ENCODE assay signal across 9 cellular contexts in the genomic region with DNA sequence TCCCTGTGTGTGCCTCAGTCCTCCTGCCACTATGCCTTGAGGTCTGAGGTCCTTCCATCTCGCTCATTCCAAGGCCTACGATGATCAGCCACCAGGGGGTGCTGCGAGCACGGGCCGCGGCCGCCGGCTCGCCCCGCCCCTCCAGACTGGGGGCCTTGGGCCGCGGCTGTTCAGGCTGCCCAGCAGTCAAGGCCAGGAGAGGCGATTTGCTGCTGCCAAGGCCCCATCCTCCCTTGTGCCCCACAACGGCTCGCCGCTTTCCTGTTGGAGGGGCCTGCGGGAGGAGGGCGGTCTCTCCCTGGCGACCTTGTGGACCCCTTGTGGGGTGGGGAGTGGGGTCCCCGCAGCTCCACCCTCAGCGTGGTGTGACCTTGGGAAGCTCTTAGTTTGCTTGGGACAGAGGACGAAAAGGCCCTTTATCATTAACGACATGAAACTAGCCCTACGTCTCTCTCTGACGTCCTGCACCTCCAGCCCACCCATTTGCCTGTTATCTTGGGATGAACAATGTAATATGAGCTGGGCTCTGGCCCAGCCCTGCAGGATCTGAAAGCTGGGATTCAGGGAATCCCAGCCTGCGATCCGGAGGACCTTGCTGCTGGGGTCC. TPM values are rescaled to one million over a fixed set of nuclear protein-coding genes. Genes with fewer than 3 reads are reported as not detected.
DNase-seq lines count a peak whose midpoint lies in the region; ATAC-seq and TF ChIP-seq lines count a peak whose summit lies in the region.
"Had no signal": no experiment of that assay in that cellular context is flagged by ENCODE, and none has a peak within 500 bp of the region (broad histone marks: within the 10 kb centered on the region; RNA-seq: fewer than 3 reads in every experiment).

No MANE protein-coding gene starts in this region.

- no peaks in the 10 kb centered on the region for H3K9me3 Mint-ChIP-seq in IgD-negative memory B cell
- H3K9me3 Mint-ChIP-seq in neural progenitor cell: no peaks in the 10 kb centered on the region

- H3K9ac ChIP-seq in neural progenitor cell: no peak overlapping the region

- H3K27me3 ChIP-seq in foreskin keratinocyte (peaks cover 35% of the 10 kb centered on the region), neural progenitor cell (peaks cover 44% of the 10 kb centered on the region)

- H4K20me1 ChIP-seq in neural progenitor cell (ENCODE audit: low read depth): peaks cover 3% of the 10 kb centered on the region

- H2AFZ ChIP-seq in neural progenitor cell (replicated peaks): peak overlapping the region; percentile 45

- H3K27ac Mint-ChIP-seq in IgD-negative memory B cell: peak overlapping the region in 1 of 3 donors; percentile 50
- H3K27ac Mint-ChIP-seq in neural progenitor cell: peak overlapping the region; percentile 78

- H3F3A ChIP-seq in neural progenitor cell (ENCODE audit: low read depth): peaks cover 32% of the 10 kb centered on the region

- DNase-seq in ELF-1 (ENCODE audit: low read depth, low spot score) (peak; percentile 95), RWPE1 (ENCODE audit: low spot score) (peak; percentile 64), foreskin keratinocyte (peak in 1 of 2 donors; percentile 41), neural progenitor cell (ENCODE audit: low spot score) (peak; percentile 88)
- peak; percentile 73 for DNase-seq in activated effector memory CD4-positive, alpha-beta T cell treated with Interleukin-2 at 50 U/mL for 16 hours
- DNase-seq in stimulated activated naive CD8-positive, alpha-beta T cell treated with anti-CD3 and anti-CD28 coated beads, Interleukin-15, Interleukin-2, amounts not matched to agents 100 U/mL and 50 U/mL, for 24 hours: peak; percentile 92

- H3K4me1 Mint-ChIP-seq in IgD-negative memory B cell: peaks cover 0 to 3% (median 0%) of the 10 kb centered on the region in 3 donors
- H3K4me1 Mint-ChIP-seq in neural progenitor cell: peaks cover 23% of the 10 kb centered on the region

- H3K36me3 Mint-ChIP-seq in IgD-negative memory B cell (no peaks in the 10 kb centered on the region), neural progenitor cell (peaks cover 1% of the 10 kb centered on the region)

- H3K4me1 ChIP-seq in foreskin keratinocyte (peaks cover 5% of the 10 kb centered on the region), neural progenitor cell (peaks cover 22% of the 10 kb centered on the region)

- peak overlapping the region; percentile 54 for H3K4me3 ChIP-seq in neural progenitor cell

- H3K4me3 Mint-ChIP-seq in IgD-negative memory B cell (peak overlapping the region; percentile 22 to 67 (median 48)), neural progenitor cell (peak overlapping the region; percentile 80)

- H3K27ac ChIP-seq in RWPE1: peak overlapping the region; percentile 65
- no peak overlapping the region for H3K27ac ChIP-seq in foreskin keratinocyte
- no peak overlapping the region for H3K27ac ChIP-seq in neural progenitor cell

- TF ChIP-seq CTCF in RWPE1 (conservative IDR thresholded peaks at IDR 0.05; ENCODE audit: low read depth): peak; percentile 94
- peak; percentile 98 for TF ChIP-seq CTCF in foreskin keratinocyte (conservative IDR thresholded peaks at IDR 0.05)
- TF ChIP-seq CTCF in neural progenitor cell (IDR thresholded peaks at IDR 0.05): peak; percentile 86

- POLR2A ChIA-PET in RWPE1 (lab: Yijun Ruan, JAX; ENCODE audit: low non-redundant PET): interaction anchor here (0.6 kb wide), 2 partner anchors 13 to 67 kb away, joined by 3 read pairs; no protein-coding TSS in a partner anchor

- no peaks in the 10 kb centered on the region for H3K36me3 ChIP-seq in neural progenitor cell

- H3K4me2 ChIP-seq in neural progenitor cell: peak overlapping the region; percentile 98

- ATAC-seq in foreskin keratinocyte: peak; percentile 68
- peak; percentile 85 for ATAC-seq in stimulated activated naive CD8-positive, alpha-beta T cell treated with anti-CD3 and anti-CD28 coated beads, Interleukin-15, Interleukin-2, amounts not matched to agents 100 U/mL and 50 U/mL, for 24 hours
- ATAC-seq in HG03439 (IDR thresholded peaks at IDR 0.05; ENCODE audit: unreplicated experiment): no peak

- no peaks in the 10 kb centered on the region for H3K9me3 ChIP-seq in neural progenitor cell (ENCODE audit: low read depth)

- H3K27me3 Mint-ChIP-seq in IgD-negative memory B cell: peaks cover 14% of the 10 kb centered on the region
- H3K27me3 Mint-ChIP-seq in neural progenitor cell (ENCODE audit: insufficient read depth, low read depth): peaks cover 15% of the 10 kb centered on the region

- H3K79me2 ChIP-seq in neural progenitor cell (ENCODE audit: low read depth): no peaks in the 10 kb centered on the region

- CTCF ChIA-PET in RWPE1 (lab: Yijun Ruan, JAX): interaction anchor here (0.6 to 2.4 kb wide), 9 partner anchors 9 to 210 kb away, joined by 3 to 14 read pairs (median 4); partner anchors contain the start of gene ANKRD54

RNA-seq across cellular contexts. Expression of gene GALR3, which starts 5.4 kb away (rescaled TPM):
- polyA plus RNA-seq in IgD-negative memory B cell: not detected
- not detected in 2 replicates for total RNA-seq in foreskin keratinocyte
- not detected in 2 replicates for polyA plus RNA-seq in foreskin keratinocyte
- total RNA-seq in neural progenitor cell (ENCODE audit: low replicate concordance): 0.37 TPM in 1 of 2 replicates, not detected in the other
- total RNA-seq: mononuclear cell had no signal

RNA-seq across cellular contexts. Expression of gene GCAT, which starts 10.1 kb away (rescaled TPM):
- polyA plus RNA-seq in IgD-negative memory B cell (0.51 TPM), foreskin keratinocyte (20.8 and 22.9 TPM in 2 replicates)
- total RNA-seq in foreskin keratinocyte (17.5 and 20.1 TPM in 2 replicates), neural progenitor cell (ENCODE audit: low replicate concordance) (21.2 and 25.1 TPM in 2 replicates)

RNA-seq across cellular contexts. Expression of gene ANKRD54, which starts 26.3 kb away (rescaled TPM):
- polyA plus RNA-seq in IgD-negative memory B cell: 11.3 TPM
- 19.7 and 20.6 TPM in 2 replicates for total RNA-seq in foreskin keratinocyte
- 21.1 and 22.7 TPM in 2 replicates for polyA plus RNA-seq in foreskin keratinocyte
- 18.4 and 21.2 TPM in 2 replicates for total RNA-seq in neural progenitor cell (ENCODE audit: low replicate concordance)

RNA-seq across cellular contexts. Expression of gene EIF3L, which starts 31.4 kb away (rescaled TPM):
- polyA plus RNA-seq in IgD-negative memory B cell (344 TPM), foreskin keratinocyte (386 and 396 TPM in 2 replicates)
- total RNA-seq in foreskin keratinocyte (346 and 417 TPM in 2 replicates), neural progenitor cell (ENCODE audit: low replicate concordance) (904 and 971 TPM in 2 replicates)
